ENCODE assay signal across 8 cellular contexts in the genomic region with DNA sequence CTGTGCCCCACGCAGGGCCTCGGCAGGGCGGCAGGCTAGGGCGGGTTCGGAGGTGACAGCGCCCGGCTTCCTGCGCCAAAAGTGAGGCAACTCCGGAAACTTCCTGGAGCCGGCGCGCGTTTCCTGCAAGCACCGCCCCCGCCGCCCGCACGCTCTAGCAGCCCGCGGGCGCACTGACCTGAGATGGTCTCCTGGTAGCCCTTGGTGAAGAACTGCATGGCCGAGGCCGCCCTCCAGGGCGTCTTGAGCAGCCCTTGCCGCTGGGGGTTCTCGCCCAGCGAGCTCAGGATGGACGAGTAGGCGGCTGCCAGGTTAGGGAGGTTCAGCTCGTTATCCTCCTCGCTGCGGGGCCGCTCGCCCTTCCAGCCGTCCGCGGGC. TPM values are rescaled to one million over a fixed set of nuclear protein-coding genes. Genes with fewer than 3 reads are reported as not detected.
A peak's percentile ranks its signal among the peaks of the same experiment; 100 is the strongest.
DNase-seq lines count a peak whose midpoint lies in the region; ATAC-seq and TF ChIP-seq lines count a peak whose summit lies in the region.

No MANE protein-coding gene starts in this region.

- no peak overlapping the region for H2BK15ac ChIP-seq in IMR-90 (ENCODE audit: low read depth, low read length)

- POLR2A ChIA-PET in IMR-90 (lab: Charles Lee; ENCODE audit: unreplicated experiment), result interaction anchor here (0.7 kb wide), 1 partner anchor 230 kb away, joined by 4 read pairs; no protein-coding TSS in a partner anchor

- TF ChIP-seq RAD21 in IMR-90 (IDR thresholded peaks at IDR 0.05; ENCODE audit: low read length), result no peak

- BruUV-seq in IMR-90 (replicated peaks; lab: Mats Ljungman, UMichigan), result no TSS peak

- ATAC-seq in GM21576 (IDR thresholded peaks at IDR 0.05; ENCODE audit: unreplicated experiment) (peak; percentile 44), IMR-90 (ENCODE audit: low read depth) (peak; percentile 68), SK-N-SH treated with all-trans-retinoic acid at 6 μM for 48 hours (peak; percentile 74), left cardiac atrium (peak; percentile 64 to 85)
- peak; percentile 76 to 78 for ATAC-seq in activated naive CD4-positive, alpha-beta T cell treated with anti-CD3 and anti-CD28 coated beads, Interleukin-2, amount 50 U/mL, for 72 hours

- no peaks in the 10 kb centered on the region for H3K36me3 ChIP-seq in IMR-90 (ENCODE audit: control insufficient read depth, insufficient read depth, low read length)

- no peak overlapping the region for H3K56ac ChIP-seq in IMR-90 (ENCODE audit: extremely low read depth, insufficient read depth, low read length)

- H3K9me3 ChIP-seq in IMR-90 (ENCODE audit: control insufficient read depth, insufficient read depth, low read length), result no peaks in the 10 kb centered on the region

- H3K14ac ChIP-seq in IMR-90 (replicated peaks; ENCODE audit: low read depth, low read length), result no peak overlapping the region

- H4K91ac ChIP-seq in IMR-90 (ENCODE audit: insufficient read depth, low read depth, low read length), result no peak overlapping the region

- H2AK9ac ChIP-seq in IMR-90 (replicated peaks; ENCODE audit: low read depth, low read length, poor library complexity), result peak overlapping the region; percentile 77

- H3K9me3 Mint-ChIP-seq in activated naive CD4-positive, alpha-beta T cell treated with anti-CD3 and anti-CD28 coated beads, Interleukin-2, amount 50 U/mL, for 72 hours, result no peaks in the 10 kb centered on the region

- no peaks in the 10 kb centered on the region for H4K20me1 ChIP-seq in IMR-90 (ENCODE audit: insufficient read depth, low read length)

- H2AK5ac ChIP-seq in IMR-90 (ENCODE audit: low read depth, low read length), result no peak overlapping the region

- 0% methylated on average over 26 of the region's 37 CpGs; no CpG with 5 or more reads in 1 of the 2 experiments for WGBS in IMR-90 (ENCODE audit: extremely low coverage in 2 of 2, insufficient read length in 1 of 2), 2 experiments

- TF ChIP-seq CTCF in IMR-90 (conservative IDR thresholded peaks at IDR 0.05; ENCODE audit: low read depth, low read length) (no peak), retinal pigment epithelial cell (conservative IDR thresholded peaks at IDR 0.05; ENCODE audit: low read depth, low read length) (peak; percentile 8)

- TF ChIP-seq POLR2A in IMR-90 (IDR thresholded peaks at IDR 0.05; ENCODE audit: low read depth, low read length), result no peak

- peak overlapping the region; percentile 80 for H3K4me2 ChIP-seq in IMR-90 (ENCODE audit: low read depth, low read length)

- dilution Hi-C loops in IMR-90 (cut with HindIII; ENCODE audit: low sequenced_read_pairs, unreplicated experiment), result no loop called here

- no peak overlapping the region for H3K23ac ChIP-seq in IMR-90 (ENCODE audit: low read depth, low read length)

- in situ Hi-C loops in IMR-90 (cut with MboI; ENCODE audit: low sequenced_read_pairs), result no loop called here

- H3K27ac Mint-ChIP-seq in activated naive CD4-positive, alpha-beta T cell treated with anti-CD3 and anti-CD28 coated beads, Interleukin-2, amount 50 U/mL, for 72 hours, result peak overlapping the region in 1 of 2 donors; percentile 86

- peaks cover 2% of the 10 kb centered on the region; the same call in 1 of the 2 replicates for H3K4me1 ChIP-seq in IMR-90 (ENCODE audit: control insufficient read depth, insufficient read depth, low read length)

- no peak overlapping the region for H4K8ac ChIP-seq in IMR-90 (ENCODE audit: low read depth in 2 of 2, low read length in 2 of 2)

- no peak overlapping the region for H4K5ac ChIP-seq in IMR-90 (ENCODE audit: low read depth, low read length)

- no peak overlapping the region for H3K27ac ChIP-seq in IMR-90 (ENCODE audit: insufficient read depth, low read length)

- CTCF ChIA-PET in IMR-90 (lab: Yijun Ruan, JAX), result no interaction called here

- peak overlapping the region; percentile 97 for H2AFZ ChIP-seq in IMR-90 (replicated peaks; ENCODE audit: low read length, poor library complexity)

- H3K9me1 ChIP-seq in IMR-90 (ENCODE audit: insufficient read depth, low read length), result no peaks in the 10 kb centered on the region

- H2BK120ac ChIP-seq in IMR-90 (ENCODE audit: low read depth, low read length), result no peak overlapping the region

- no peak overlapping the region for H3K18ac ChIP-seq in IMR-90 (ENCODE audit: low read depth, low read length)

- H3K4ac ChIP-seq in IMR-90 (ENCODE audit: low read depth, low read length), result no peak overlapping the region

- peak; percentile 73 for DNase-seq in EL
- DNase-seq in IMR-90, result peak; percentile 31
- DNase-seq in activated naive CD4-positive, alpha-beta T cell treated with anti-CD3 and anti-CD28 coated beads, Interleukin-2, amount 50 U/mL, for 72 hours (ENCODE audit: low spot score in 2 of 2), result peak; percentile 78 to 87
- DNase-seq in left cardiac atrium, result peak; percentile 83
- DNase-seq in retinal pigment epithelial cell (ENCODE audit: low read depth), result no peak
- no peak for DNase-seq in GDM1 (lab: John Stamatoyannopoulos, UW)

- no peaks in the 10 kb centered on the region for H3K79me1 ChIP-seq in IMR-90 (ENCODE audit: low read depth in 1 of 2, low read length in 2 of 2)

- peak overlapping the region; percentile 61 for H3K4me3 ChIP-seq in IMR-90 (ENCODE audit: insufficient read depth, low read depth, low read length)
- H3K4me3 ChIP-seq in retinal pigment epithelial cell (ENCODE audit: low read length), result peak overlapping the region; percentile 76

- intact Hi-C loops in IMR-90 (cut with micrococcal nuclease) (no loop called here), left cardiac atrium (cut with DNase I) (no loop called here)

- H2BK20ac ChIP-seq in IMR-90 (ENCODE audit: low read depth, low read length), result no peak overlapping the region

- peaks cover 8% of the 10 kb centered on the region for H3K27me3 ChIP-seq in IMR-90 (ENCODE audit: control insufficient read depth, insufficient read depth, low read length)

- peaks cover 0 to 6% of the 10 kb centered on the region in 2 donors for H3K36me3 Mint-ChIP-seq in activated naive CD4-positive, alpha-beta T cell treated with anti-CD3 and anti-CD28 coated beads, Interleukin-2, amount 50 U/mL, for 72 hours

- peak overlapping the region; percentile 18; the same call in 1 of the 2 replicates for H3K9ac ChIP-seq in IMR-90 (ENCODE audit: low read depth, low read length)

- no peak overlapping the region for H2BK5ac ChIP-seq in IMR-90 (ENCODE audit: low read depth, low read length, poor library complexity, severe bottlenecking)

TF ChIP-seq in IMR-90, 13 proteins besides CTCF, POLR2A, EP300 and RAD21:
- TF ChIP-seq NFE2L2 (IDR thresholded peaks at IDR 0.05; ENCODE audit: low read depth, low read length) (no peak), CEBPB (IDR thresholded peaks at IDR 0.05; ENCODE audit: low read depth, low read length) (peak; percentile 58)

TF ChIP-seq in SK-N-SH treated with all-trans-retinoic acid at 6 μM for 48 hours, 23 proteins besides CTCF, POLR2A, EP300 and RAD21:
- TF ChIP-seq ZFP30 (CRISPR knock-in tag; IDR thresholded peaks at IDR 0.05) (no peak), ZNF565 (CRISPR knock-in tag; conservative IDR thresholded peaks at IDR 0.05; ENCODE audit: low read depth) (no peak), CSDC2 (CRISPR knock-in tag; IDR thresholded peaks at IDR 0.05) (no peak)
- TF ChIP-seq, protein P1, sequence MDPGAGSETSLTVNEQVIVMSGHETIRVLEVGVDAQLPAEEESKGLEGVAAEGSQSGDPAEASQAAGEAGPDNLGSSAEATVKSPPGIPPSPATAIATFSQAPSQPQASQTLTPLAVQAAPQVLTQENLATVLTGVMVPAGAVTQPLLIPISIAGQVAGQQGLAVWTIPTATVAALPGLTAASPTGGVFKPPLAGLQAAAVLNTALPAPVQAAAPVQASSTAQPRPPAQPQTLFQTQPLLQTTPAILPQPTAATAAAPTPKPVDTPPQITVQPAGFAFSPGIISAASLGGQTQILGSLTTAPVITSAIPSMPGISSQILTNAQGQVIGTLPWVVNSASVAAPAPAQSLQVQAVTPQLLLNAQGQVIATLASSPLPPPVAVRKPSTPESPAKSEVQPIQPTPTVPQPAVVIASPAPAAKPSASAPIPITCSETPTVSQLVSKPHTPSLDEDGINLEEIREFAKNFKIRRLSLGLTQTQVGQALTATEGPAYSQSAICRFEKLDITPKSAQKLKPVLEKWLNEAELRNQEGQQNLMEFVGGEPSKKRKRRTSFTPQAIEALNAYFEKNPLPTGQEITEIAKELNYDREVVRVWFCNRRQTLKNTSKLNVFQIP (CRISPR knock-in tag; IDR thresholded peaks at IDR 0.05; ENCODE audit: borderline replicate concordance, low read depth), result no peak

RNA-seq across cellular contexts. Expression of a gene that starts 0.5 kb away (rescaled TPM):
- total RNA-seq in IMR-90 (2012; rRNA removed), result 0.54 and 0.56 TPM in 2 replicates
- polyA plus RNA-seq in IMR-90 (2012; rRNA removed), result 0.50 and 0.74 TPM in 2 replicates
- polyA plus RNA-seq in IMR-90 (2012; cell fraction: cytosol; rRNA removed), result 0.24 and 0.49 TPM in 2 replicates
- 0.18 and 0.71 TPM in 2 replicates for polyA plus RNA-seq in IMR-90 (2012; cell fraction: nucleus; rRNA removed; ENCODE audit: low replicate concordance)
- 10 to 100 TPM; 36.1 to 52.3 TPM for total RNA-seq in activated naive CD4-positive, alpha-beta T cell treated with anti-CD3 and anti-CD28 coated beads, Interleukin-2, amount 50 U/mL, for 72 hours
- 1 to 10 TPM; 2.1 to 5.5 TPM for total RNA-seq in left cardiac atrium

Comparison
In these comparisons a context has a peak if more than half of its experiments do, and no peak if none do; other contexts are left out.
1. DNase-seq: peak in EL (single experiment), IMR-90 (single experiment), activated naive CD4-positive, alpha-beta T cell treated with anti-CD3 and anti-CD28 coated beads, Interleukin-2, amount 50 U/mL, for 72 hours (2 of 2) and left cardiac atrium (single experiment); none in retinal pigment epithelial cell (single experiment) and GDM1 (single experiment).
2. RNA of a gene that starts 0.5 kb away (total RNA-seq): 36.1 to 52.3 TPM in activated naive CD4-positive, alpha-beta T cell treated with anti-CD3 and anti-CD28 coated beads, Interleukin-2, amount 50 U/mL, for 72 hours; 2.1 to 5.5 TPM in left cardiac atrium and 0.54 to 0.56 TPM in IMR-90; every median in the first group is over 4 times any median in the second.
3. Peak in every context shown above with its lines, with median percentiles within 50 percentile points of each other: ATAC-seq.